Comparison of ENCODE assay signal across 3 cellular contexts in genomic region chr16:86620184-86620583, GRCh38.
A peak's percentile ranks its signal among the peaks of the same experiment; 100 is the strongest.
TF ChIP-seq lines count a peak whose summit lies in the region.

No MANE protein-coding gene starts in this region.

TF ChIP-seq in HEK293, 187 proteins besides CTCF, POLR2A, EP300 and RAD21:
- TF ChIP-seq SETDB1 (IDR thresholded peaks at IDR 0.05; ENCODE audit: insufficient read length, low read length), result peak; percentile 46
- no peak for TF ChIP-seq ZNF248 (tag by site-specific recombination; IDR thresholded peaks at IDR 0.05)
TF ChIP-seq in HEK293: peak in this region for 1.

TF ChIP-seq in K562, 482 proteins besides CTCF, POLR2A, EP300 and RAD21:
- TF ChIP-seq REST (CRISPR knock-in tag; IDR thresholded peaks at IDR 0.05; ENCODE audit: low read depth) (no peak), BCOR (IDR thresholded peaks at IDR 0.05) (0 out of 2 replicates have a peak, but pooled peaks have one; percentile 17), RBM25 (IDR thresholded peaks at IDR 0.05; ENCODE audit: low read depth, low read length, severe bottlenecking) (peak; percentile 93)

TF ChIP-seq in H1, 55 proteins besides CTCF, POLR2A, EP300 and RAD21:
- TF ChIP-seq KDM1A (IDR thresholded peaks at IDR 0.05; ENCODE audit: borderline replicate concordance, low read length) (peak; percentile 56; the same call in 1 of the 2 replicates), BACH1 (IDR thresholded peaks at IDR 0.05; ENCODE audit: low read length) (no peak), YY1 (IDR thresholded peaks at IDR 0.05; ENCODE audit: low read depth, low read length) (no peak), FOSL1 (IDR thresholded peaks at IDR 0.05; ENCODE audit: insufficient read depth, low read depth, low read length) (no peak)
